ENCODE assay signal across 6 cellular contexts in genomic region chr4:118249890-118250289, GRCh38.
"Had no signal": no experiment of that assay in that cellular context is flagged by ENCODE, and none has a peak within 500 bp of the region (broad histone marks: within the 10 kb centered on the region; RNA-seq: fewer than 3 reads in every experiment).

No MANE protein-coding gene starts in this region.

- ATAC-seq: HepG2, K562 had no signal

- H3K27ac ChIP-seq: HL-60 had no signal

- DNase-seq: IMR-90, KBM-7, KG1 had no signal

- H3K4me3 ChIP-seq: K562 had no signal
